Comparison of ENCODE assay signal across 8 cellular contexts in genomic region chr9:77977210-77977611, GRCh38. TPM values are rescaled to one million over a fixed set of nuclear protein-coding genes. Genes with fewer than 3 reads are reported as not detected.
DNase-seq lines count a peak whose midpoint lies in the region; ATAC-seq and TF ChIP-seq lines count a peak whose summit lies in the region.

No MANE protein-coding gene starts in this region.

- no peaks in the 10 kb centered on the region for H3K27me3 ChIP-seq in adipocyte (replicated peaks; ENCODE audit: control insufficient read depth, insufficient read depth, low read length)
- no peaks in the 10 kb centered on the region for H3K27me3 ChIP-seq in heart left ventricle
- no peaks in the 10 kb centered on the region for H3K27me3 ChIP-seq in psoas muscle (ENCODE audit: insufficient read depth in 3 of 3, low read length in 2 of 3)

- WGBS in heart left ventricle, 4 donors: 41 to 59% (median 52%) methylated on average over 4 of the region's 4 CpGs
- 64 to 72% (median 69%) methylated on average over 4 of the region's 4 CpGs for WGBS in psoas muscle, 3 donors

- intact Hi-C loops in heart left ventricle (cut with DNase I): loop anchor here in 9 of 10 donors (1.0 to 10.0 kb wide), 6 partner anchors 55 to 148 kb away; partner anchors contain the start of gene GNAQ (in 2 of the 9)
- intact Hi-C loops in psoas muscle (cut with DNase I): loop anchor here (2.0 to 5.0 kb wide), 2 partner anchors 55 to 58 kb away; partner anchors contain the start of gene GNAQ (in 1 of the 2)

- ATAC-seq in GM18868 (IDR thresholded peaks at IDR 0.05; ENCODE audit: unreplicated experiment) (peak; percentile 34), heart left ventricle (peak; percentile 67 to 91 (median 86)), psoas muscle (peak in 3 of 4 donors; percentile 41 to 51 (median 51)), GM18502 (IDR thresholded peaks at IDR 0.05; ENCODE audit: poor library complexity, unreplicated experiment) (no peak), HG03469 (IDR thresholded peaks at IDR 0.05; ENCODE audit: unreplicated experiment) (no peak)

- no peak for TF ChIP-seq POLR2A in heart left ventricle (IDR thresholded peaks at IDR 0.05)

- TF ChIP-seq CTCF in heart left ventricle (IDR thresholded peaks at IDR 0.05) (peak; percentile 13 to 68 (median 58)), psoas muscle (IDR thresholded peaks at IDR 0.05) (peak; percentile 46)

- peak overlapping the region in 11 of 12 donors; percentile 1 to 81 (median 51) for H3K27ac ChIP-seq in heart left ventricle
- no peak overlapping the region for H3K27ac ChIP-seq in psoas muscle

- H3K4me1 ChIP-seq in adipocyte (ENCODE audit: control insufficient read depth, insufficient read depth, low read length) (peaks cover 20% of the 10 kb centered on the region), heart left ventricle (peaks cover 0 to 49% (median 25%) of the 10 kb centered on the region in 12 donors), psoas muscle (peaks cover 48% of the 10 kb centered on the region)

- H3K9me3 ChIP-seq in adipocyte (ENCODE audit: control insufficient read depth, low read length): no peaks in the 10 kb centered on the region
- H3K9me3 ChIP-seq in heart left ventricle: no peaks in the 10 kb centered on the region
- H3K9me3 ChIP-seq in psoas muscle: no peaks in the 10 kb centered on the region

- H3K4me3 ChIP-seq in adipocyte (ENCODE audit: low read length): no peak overlapping the region
- H3K4me3 ChIP-seq in heart left ventricle: peak overlapping the region in 2 of 12 donors; percentile 3 to 18
- no peak overlapping the region for H3K4me3 ChIP-seq in psoas muscle

- in situ Hi-C loops in ACHN (cut with HindIII; ENCODE audit: low pct_ligation_motif_present, low pct_unique_long_range_greater_than_20kb, low sequenced_read_pairs): no loop called here

- peaks cover 2% of the 10 kb centered on the region for H3K36me3 ChIP-seq in adipocyte (ENCODE audit: control insufficient read depth, insufficient read depth, low read length, severe bottlenecking)
- H3K36me3 ChIP-seq in heart left ventricle: peaks cover 0 to 5% (median 0%) of the 10 kb centered on the region in 9 donors
- H3K36me3 ChIP-seq in psoas muscle (ENCODE audit: insufficient read depth in 1 of 2, low read depth in 1 of 2): peaks cover 0 to 4% of the 10 kb centered on the region in 2 donors

- peak overlapping the region; percentile 14 for H3K9ac ChIP-seq in adipocyte (ENCODE audit: low read length)

- DNase-seq in ACHN: peak; percentile 68
- DNase-seq in RPMI8226: peak; percentile 2
- peak; percentile 80 for DNase-seq in adipocyte (ENCODE audit: low read depth)
- peak; percentile 55 to 71 (median 62) for DNase-seq in heart left ventricle
- peak; percentile 57 to 74 for DNase-seq in psoas muscle

RNA-seq across cellular contexts. Expression of gene GNAQ, which starts 54.4 kb away (rescaled TPM):
- total RNA-seq in heart left ventricle (10 to 100 TPM in 7 of 9 donors, 1 to 10 TPM in 2; 8.7 to 34.1 (median 13.3) TPM), psoas muscle (10 to 100 TPM; 19.4 to 26.6 (median 24.3) TPM)
- polyA plus RNA-seq in heart left ventricle (1 to 10 TPM; 4.8 to 6.8 TPM), psoas muscle (10 to 100 TPM in 2 of 3 donors, 1 to 10 TPM in 1; 8.3 to 26.3 (median 12.2) TPM)

Comparison
In these comparisons a context has a peak if more than half of its experiments do, and no peak if none do; other contexts are left out.
1. DNase-seq: peak in every context shown above with its lines; median percentile 80 in adipocyte; 68 in ACHN; 66 in psoas muscle; 62 in heart left ventricle; 2 in RPMI8226.
2. ATAC-seq: peak in GM18868 (single experiment), heart left ventricle (4 of 4) and psoas muscle (3 of 4); none in GM18502 (single experiment) and HG03469 (single experiment).